ENCODE assay signal across 9 cellular contexts in the genomic region with DNA sequence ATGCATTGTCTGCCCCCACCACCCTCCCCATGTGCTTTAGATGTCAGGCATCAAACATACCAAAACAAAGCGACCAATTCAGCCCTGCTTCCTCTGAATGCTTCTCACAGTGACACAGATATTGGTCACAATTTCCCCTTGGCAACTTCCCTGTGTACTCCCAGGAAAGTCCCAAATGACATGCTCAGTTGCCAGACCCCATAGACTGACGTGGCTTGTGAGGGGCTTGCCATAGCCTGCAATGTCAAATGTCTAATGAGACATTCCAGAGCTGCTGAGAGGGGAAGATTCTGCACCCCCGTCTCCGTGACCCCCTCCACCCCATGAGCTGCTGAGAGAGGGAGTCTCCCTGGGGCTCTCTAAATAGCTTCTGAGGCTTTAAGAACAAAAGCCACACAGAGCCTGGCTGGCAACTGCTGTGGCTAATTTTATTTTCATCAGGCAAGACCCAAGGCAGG. TPM values are rescaled to one million over a fixed set of nuclear protein-coding genes. Genes with fewer than 3 reads are reported as not detected.
DNase-seq lines count a peak whose midpoint lies in the region; ATAC-seq lines count a peak whose summit lies in the region.
"Had no signal": no experiment of that assay in that cellular context is flagged by ENCODE, and none has a peak within 500 bp of the region (broad histone marks: within the 10 kb centered on the region; RNA-seq: fewer than 3 reads in every experiment).

No MANE protein-coding gene starts in this region.

- peaks cover 11% of the 10 kb centered on the region for H3K4me1 ChIP-seq in adipocyte (ENCODE audit: control insufficient read depth, insufficient read depth, low read length)

- DNase-seq in COLO829 (ENCODE audit: low spot score) = peak; percentile 80
- peak; percentile 19 for DNase-seq in adipocyte (ENCODE audit: low read depth)
- peak; percentile 4 for DNase-seq in iris pigment epithelial cell (ENCODE audit: low read depth)
- no peak for DNase-seq in SK-N-DZ (ENCODE audit: low spot score)
- DNase-seq in glomerular visceral epithelial cell (ENCODE audit: extremely low spot score) = no peak
- DNase-seq in 8988T = no peak
- no peak for DNase-seq in NCI-H524 treated with DMSO at 0.1 percent for 48 hours (lab: John Stamatoyannopoulos, UW)
- DNase-seq: activated naive CD4-positive, alpha-beta T cell treated with Interleukin-2 at 50 U/mL for 16 hours had no signal

- peak overlapping the region; percentile 46 for H3K4me3 ChIP-seq in adipocyte (ENCODE audit: low read length)

- H3K27me3 ChIP-seq in adipocyte (replicated peaks; ENCODE audit: control insufficient read depth, insufficient read depth, low read length) = no peaks in the 10 kb centered on the region

- peaks cover 11% of the 10 kb centered on the region for H3K36me3 ChIP-seq in adipocyte (ENCODE audit: control insufficient read depth, insufficient read depth, low read length, severe bottlenecking)

- peak overlapping the region; percentile 66 for H3K9ac ChIP-seq in adipocyte (ENCODE audit: low read length)

- no peaks in the 10 kb centered on the region for H3K9me3 ChIP-seq in adipocyte (ENCODE audit: control insufficient read depth, low read length)

- peak; percentile 74 for ATAC-seq in HG02588 (IDR thresholded peaks at IDR 0.05; ENCODE audit: unreplicated experiment)

RNA-seq across cellular contexts. Expression of gene RFTN2, which starts 47.3 kb away (rescaled TPM):
- not detected in 2 replicates for polyA plus RNA-seq in SK-N-DZ (2014; cell fraction: cytosol; rRNA removed)
- polyA plus RNA-seq in SK-N-DZ (2014; cell fraction: nucleus; rRNA removed) = 0.16 TPM in 1 of 2 replicates, not detected in the other

Comparison
In these comparisons a context has a peak if more than half of its experiments do, and no peak if none do; other contexts are left out.
1. DNase-seq: peak in COLO829 (single experiment), adipocyte (single experiment) and iris pigment epithelial cell (single experiment); none in SK-N-DZ (single experiment), glomerular visceral epithelial cell (single experiment), 8988T (single experiment) and NCI-H524 treated with DMSO at 0.1 percent for 48 hours (single experiment).